In genomic region chr2:216013080-216013909, GRCh38 we compare ENCODE assay signal across 8 cellular contexts. TPM values are rescaled to one million over a fixed set of nuclear protein-coding genes. Genes with fewer than 3 reads are reported as not detected.
DNase-seq lines count a peak whose midpoint lies in the region; ATAC-seq, FAIRE-seq and TF ChIP-seq lines count a peak whose summit lies in the region.

A gene with protein sequence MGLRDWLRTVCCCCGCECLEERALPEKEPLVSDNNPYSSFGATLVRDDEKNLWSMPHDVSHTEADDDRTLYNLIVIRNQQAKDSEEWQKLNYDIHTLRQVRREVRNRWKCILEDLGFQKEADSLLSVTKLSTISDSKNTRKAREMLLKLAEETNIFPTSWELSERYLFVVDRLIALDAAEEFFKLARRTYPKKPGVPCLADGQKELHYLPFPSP (minus strand): TSS chr2:216013551. CDS start chr2:216013327, 224 bp downstream.

- H3K27ac Mint-ChIP-seq in astrocyte (ENCODE audit: unreplicated experiment) = no peak within 1 kb of the TSS

- H3K27me3 Mint-ChIP-seq in astrocyte (ENCODE audit: low read depth, unreplicated experiment) = no peaks in the 10 kb centered on the region

- H3K4me3 ChIP-seq in astrocyte (ENCODE audit: insufficient read depth, low read depth, low read length) (peak within 1 kb of the TSS; percentile 63), retinal pigment epithelial cell (ENCODE audit: low read length) (peak within 1 kb of the TSS; percentile 71)

- ATAC-seq in GM18502 (IDR thresholded peaks at IDR 0.05; ENCODE audit: poor library complexity, unreplicated experiment) (peak; percentile 49), HG02884 (IDR thresholded peaks at IDR 0.05; ENCODE audit: unreplicated experiment) (peak; percentile 40)

- H3K4me3 Mint-ChIP-seq in astrocyte (ENCODE audit: unreplicated experiment) = peak within 1 kb of the TSS; percentile 83

- DNase-seq in NCI-H1694 (lab: John Stamatoyannopoulos, UW) (peak; percentile 91), T-helper 22 cell (ENCODE audit: low read depth) (peak; percentile 71), astrocyte (ENCODE audit: low read depth) (peak; percentile 26), hippocampal formation (lab: John Stamatoyannopoulos, UW) (peak; percentile 61 to 67), retinal pigment epithelial cell (ENCODE audit: low read depth) (no peak), cortex of kidney (lab: John Stamatoyannopoulos, UW) (no peak)

- peak within 1 kb of the TSS; percentile 91 for H2AFZ ChIP-seq in astrocyte (ENCODE audit: low read depth, low read length)

- no peaks in the 10 kb centered on the region for H3K9me3 Mint-ChIP-seq in astrocyte (ENCODE audit: unreplicated experiment)

- H4K20me1 ChIP-seq in astrocyte (ENCODE audit: insufficient read depth, low read length) = no peaks in the 10 kb centered on the region

- FAIRE-seq in astrocyte (lab: Jason Lieb, UNC) = no peak

- peak within 1 kb of the TSS; percentile 68 for H3K9ac ChIP-seq in astrocyte (ENCODE audit: low read length)

- H3K4me1 Mint-ChIP-seq in astrocyte (ENCODE audit: low read depth, unreplicated experiment) = peaks cover 6% of the 10 kb centered on the region

- peak; percentile 42 for TF ChIP-seq CTCF in astrocyte (IDR thresholded peaks at IDR 0.05; ENCODE audit: insufficient read depth, low read depth, low read length)
- peak; percentile 80 for TF ChIP-seq CTCF in retinal pigment epithelial cell (conservative IDR thresholded peaks at IDR 0.05; ENCODE audit: low read depth, low read length)

- no peaks in the 10 kb centered on the region for H3K79me2 ChIP-seq in astrocyte (ENCODE audit: insufficient read depth, low read length)

- H3K36me3 Mint-ChIP-seq in astrocyte (ENCODE audit: low read depth, unreplicated experiment) = peaks cover 1% of the 10 kb centered on the region

- H3K4me2 ChIP-seq in astrocyte (ENCODE audit: low read length) = peak within 1 kb of the TSS; percentile 93

- H3K27me3 ChIP-seq in astrocyte (ENCODE audit: insufficient read depth, low read length) = no peaks in the 10 kb centered on the region

- no peaks in the 10 kb centered on the region for H3K9me3 ChIP-seq in astrocyte (ENCODE audit: insufficient read depth, low read depth, low read length)

- no peaks in the 10 kb centered on the region for H3K36me3 ChIP-seq in astrocyte (ENCODE audit: insufficient read depth, low read length)

- no peak within 1 kb of the TSS for H3K27ac ChIP-seq in astrocyte (ENCODE audit: low read depth, low read length)

- peaks cover 5% of the 10 kb centered on the region for H3K4me1 ChIP-seq in astrocyte (ENCODE audit: insufficient read depth, low read length)

RNA-seq across cellular contexts. Expression of the gene that starts here (rescaled TPM):
- total RNA-seq in astrocyte = 5.3 and 7.8 TPM in 2 replicates

Comparison
In these comparisons a context has a peak if more than half of its experiments do, and no peak if none do; other contexts are left out.
1. DNase-seq: peak in NCI-H1694 (single experiment), T-helper 22 cell (single experiment), astrocyte (single experiment) and hippocampal formation (2 of 2); none in retinal pigment epithelial cell (single experiment) and cortex of kidney (single experiment).